Comparison of ENCODE assay signal across 1 cellular context in the genomic region with DNA sequence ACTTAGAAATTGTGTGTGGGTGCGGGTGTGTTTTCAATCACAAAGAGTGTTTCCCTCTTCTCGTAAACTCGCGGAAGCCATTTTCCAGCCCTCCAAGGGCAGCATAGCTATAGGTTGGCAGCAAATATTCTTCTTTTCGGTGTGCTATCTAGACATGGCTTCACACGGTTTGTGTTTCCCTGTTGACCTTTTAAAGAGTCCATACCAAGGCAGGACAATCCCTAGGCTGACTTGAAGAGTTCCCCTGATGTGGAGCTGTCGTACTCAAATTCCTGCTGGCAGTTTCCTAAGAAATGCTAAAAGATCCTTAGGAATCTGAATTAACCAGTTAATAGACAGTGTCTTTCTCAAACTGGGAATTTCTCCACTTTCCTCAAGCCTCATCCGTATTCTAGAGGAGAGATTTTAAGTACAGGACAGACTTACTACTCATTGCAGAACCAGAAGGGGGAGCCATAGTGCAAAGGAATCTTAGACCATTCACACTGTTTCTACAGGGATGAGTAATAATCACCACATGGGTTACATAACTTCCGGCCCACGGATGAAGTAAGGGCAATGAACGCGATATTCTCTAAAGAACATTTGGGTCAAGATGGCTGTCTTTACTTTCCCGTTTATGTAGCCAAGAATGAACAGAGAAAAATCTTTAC.
TF ChIP-seq lines count a peak whose summit lies in the region.

No MANE protein-coding gene starts in this region.

TF ChIP-seq in K562, 482 proteins besides CTCF, POLR2A, EP300 and RAD21 (continued from another document and continues in another):
- TF ChIP-seq, protein P1, sequence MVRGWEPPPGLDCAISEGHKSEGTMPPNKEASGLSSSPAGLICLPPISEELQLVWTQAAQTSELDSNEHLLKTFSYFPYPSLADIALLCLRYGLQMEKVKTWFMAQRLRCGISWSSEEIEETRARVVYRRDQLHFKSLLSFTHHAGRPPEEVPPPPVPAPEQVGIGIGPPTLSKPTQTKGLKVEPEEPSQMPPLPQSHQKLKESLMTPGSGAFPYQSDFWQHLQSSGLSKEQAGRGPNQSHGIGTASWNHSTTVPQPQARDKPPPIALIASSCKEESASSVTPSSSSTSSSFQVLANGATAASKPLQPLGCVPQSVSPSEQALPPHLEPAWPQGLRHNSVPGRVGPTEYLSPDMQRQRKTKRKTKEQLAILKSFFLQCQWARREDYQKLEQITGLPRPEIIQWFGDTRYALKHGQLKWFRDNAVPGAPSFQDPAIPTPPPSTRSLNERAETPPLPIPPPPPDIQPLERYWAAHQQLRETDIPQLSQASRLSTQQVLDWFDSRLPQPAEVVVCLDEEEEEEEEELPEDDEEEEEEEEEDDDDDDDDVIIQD (CRISPR knock-in tag; IDR thresholded peaks at IDR 0.05), result no peak
- TF ChIP-seq ERF (CRISPR knock-in tag; IDR thresholded peaks at IDR 0.05) (no peak), ZNF398 (CRISPR knock-in tag; IDR thresholded peaks at IDR 0.05) (no peak), TEAD2 (tag; IDR thresholded peaks at IDR 0.05) (no peak), HNRNPLL (IDR thresholded peaks at IDR 0.05; ENCODE audit: low read depth, low read length, poor library complexity, severe bottlenecking) (no peak), TRIM24 (IDR thresholded peaks at IDR 0.05) (peak; percentile 67 to 70), MTF1 (CRISPR knock-in tag; IDR thresholded peaks at IDR 0.05; ENCODE audit: borderline replicate concordance) (no peak), U2AF2 (optimal IDR thresholded peaks at IDR 0.05; ENCODE audit: low read depth, low read length) (no peak), DEAF1 (CRISPR knock-in tag; IDR thresholded peaks at IDR 0.05) (peak; percentile 48; the same call in 1 of the 2 replicates), POLR2AphosphoS2 (IDR thresholded peaks at IDR 0.05; ENCODE audit: low read length) (no peak), MTA2 (IDR thresholded peaks at IDR 0.05; ENCODE audit: low read depth) (no peak), SMC3 (conservative IDR thresholded peaks at IDR 0.05; ENCODE audit: insufficient read depth, low read depth, low read length) (peak; percentile 56; the same call in 1 of the 2 replicates), MGA (IDR thresholded peaks at IDR 0.05) (0 out of 2 replicates have a peak, but pooled peaks have one; percentile 19), TAF15 (IDR thresholded peaks at IDR 0.05; ENCODE audit: low read depth, low read length) (no peak), MYNN (IDR thresholded peaks at IDR 0.05) (no peak), MYNN (CRISPR knock-in tag; IDR thresholded peaks at IDR 0.05) (no peak), ZNF384 (IDR thresholded peaks at IDR 0.05; ENCODE audit: low read depth, low read length) (no peak), JUND (IDR thresholded peaks at IDR 0.05; ENCODE audit: borderline replicate concordance, low read depth, low read length) (peak; percentile 84), JUND (tag; IDR thresholded peaks at IDR 0.05; ENCODE audit: borderline replicate concordance, low read depth, low read length) (peak; percentile 71; the same call in 2 of the 3 replicates), RCOR1 (IDR thresholded peaks at IDR 0.05; ENCODE audit: borderline replicate concordance in 1 of 2, low read depth in 2 of 2, low read length in 2 of 2) (0 out of 4 replicates have a peak, but pooled peaks of 1 of the 2 experiments have one; percentile 19), ZNF354B (CRISPR knock-in tag; IDR thresholded peaks at IDR 0.05) (no peak)
- TF ChIP-seq, protein P2, sequence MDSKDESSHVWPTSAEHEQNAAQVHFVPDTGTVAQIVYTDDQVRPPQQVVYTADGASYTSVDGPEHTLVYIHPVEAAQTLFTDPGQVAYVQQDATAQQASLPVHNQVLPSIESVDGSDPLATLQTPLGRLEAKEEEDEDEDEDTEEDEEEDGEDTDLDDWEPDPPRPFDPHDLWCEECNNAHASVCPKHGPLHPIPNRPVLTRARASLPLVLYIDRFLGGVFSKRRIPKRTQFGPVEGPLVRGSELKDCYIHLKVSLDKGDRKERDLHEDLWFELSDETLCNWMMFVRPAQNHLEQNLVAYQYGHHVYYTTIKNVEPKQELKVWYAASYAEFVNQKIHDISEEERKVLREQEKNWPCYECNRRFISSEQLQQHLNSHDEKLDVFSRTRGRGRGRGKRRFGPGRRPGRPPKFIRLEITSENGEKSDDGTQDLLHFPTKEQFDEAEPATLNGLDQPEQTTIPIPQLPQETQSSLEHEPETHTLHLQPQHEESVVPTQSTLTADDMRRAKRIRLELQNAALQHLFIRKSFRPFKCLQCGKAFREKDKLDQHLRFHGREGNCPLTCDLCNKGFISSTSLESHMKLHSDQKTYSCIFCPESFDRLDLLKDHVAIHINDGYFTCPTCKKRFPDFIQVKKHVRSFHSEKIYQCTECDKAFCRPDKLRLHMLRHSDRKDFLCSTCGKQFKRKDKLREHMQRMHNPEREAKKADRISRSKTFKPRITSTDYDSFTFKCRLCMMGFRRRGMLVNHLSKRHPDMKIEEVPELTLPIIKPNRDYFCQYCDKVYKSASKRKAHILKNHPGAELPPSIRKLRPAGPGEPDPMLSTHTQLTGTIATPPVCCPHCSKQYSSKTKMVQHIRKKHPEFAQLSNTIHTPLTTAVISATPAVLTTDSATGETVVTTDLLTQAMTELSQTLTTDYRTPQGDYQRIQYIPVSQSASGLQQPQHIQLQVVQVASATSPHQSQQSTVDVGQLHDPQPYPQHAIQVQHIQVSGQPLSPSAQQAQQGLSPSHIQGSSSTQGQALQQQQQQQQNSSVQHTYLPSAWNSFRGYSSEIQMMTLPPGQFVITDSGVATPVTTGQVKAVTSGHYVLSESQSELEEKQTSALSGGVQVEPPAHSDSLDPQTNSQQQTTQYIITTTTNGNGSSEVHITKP (IDR thresholded peaks at IDR 0.05; ENCODE audit: partially characterized antibody), result no peak
- TF ChIP-seq, protein P3, sequence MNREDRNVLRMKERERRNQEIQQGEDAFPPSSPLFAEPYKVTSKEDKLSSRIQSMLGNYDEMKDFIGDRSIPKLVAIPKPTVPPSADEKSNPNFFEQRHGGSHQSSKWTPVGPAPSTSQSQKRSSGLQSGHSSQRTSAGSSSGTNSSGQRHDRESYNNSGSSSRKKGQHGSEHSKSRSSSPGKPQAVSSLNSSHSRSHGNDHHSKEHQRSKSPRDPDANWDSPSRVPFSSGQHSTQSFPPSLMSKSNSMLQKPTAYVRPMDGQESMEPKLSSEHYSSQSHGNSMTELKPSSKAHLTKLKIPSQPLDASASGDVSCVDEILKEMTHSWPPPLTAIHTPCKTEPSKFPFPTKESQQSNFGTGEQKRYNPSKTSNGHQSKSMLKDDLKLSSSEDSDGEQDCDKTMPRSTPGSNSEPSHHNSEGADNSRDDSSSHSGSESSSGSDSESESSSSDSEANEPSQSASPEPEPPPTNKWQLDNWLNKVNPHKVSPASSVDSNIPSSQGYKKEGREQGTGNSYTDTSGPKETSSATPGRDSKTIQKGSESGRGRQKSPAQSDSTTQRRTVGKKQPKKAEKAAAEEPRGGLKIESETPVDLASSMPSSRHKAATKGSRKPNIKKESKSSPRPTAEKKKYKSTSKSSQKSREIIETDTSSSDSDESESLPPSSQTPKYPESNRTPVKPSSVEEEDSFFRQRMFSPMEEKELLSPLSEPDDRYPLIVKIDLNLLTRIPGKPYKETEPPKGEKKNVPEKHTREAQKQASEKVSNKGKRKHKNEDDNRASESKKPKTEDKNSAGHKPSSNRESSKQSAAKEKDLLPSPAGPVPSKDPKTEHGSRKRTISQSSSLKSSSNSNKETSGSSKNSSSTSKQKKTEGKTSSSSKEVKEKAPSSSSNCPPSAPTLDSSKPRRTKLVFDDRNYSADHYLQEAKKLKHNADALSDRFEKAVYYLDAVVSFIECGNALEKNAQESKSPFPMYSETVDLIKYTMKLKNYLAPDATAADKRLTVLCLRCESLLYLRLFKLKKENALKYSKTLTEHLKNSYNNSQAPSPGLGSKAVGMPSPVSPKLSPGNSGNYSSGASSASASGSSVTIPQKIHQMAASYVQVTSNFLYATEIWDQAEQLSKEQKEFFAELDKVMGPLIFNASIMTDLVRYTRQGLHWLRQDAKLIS (CRISPR knock-in tag; IDR thresholded peaks at IDR 0.05), result no peak
- TF ChIP-seq, protein P4, sequence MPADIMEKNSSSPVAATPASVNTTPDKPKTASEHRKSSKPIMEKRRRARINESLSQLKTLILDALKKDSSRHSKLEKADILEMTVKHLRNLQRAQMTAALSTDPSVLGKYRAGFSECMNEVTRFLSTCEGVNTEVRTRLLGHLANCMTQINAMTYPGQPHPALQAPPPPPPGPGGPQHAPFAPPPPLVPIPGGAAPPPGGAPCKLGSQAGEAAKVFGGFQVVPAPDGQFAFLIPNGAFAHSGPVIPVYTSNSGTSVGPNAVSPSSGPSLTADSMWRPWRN (IDR thresholded peaks at IDR 0.05; ENCODE audit: low read depth), result no peak
